Comparison of ENCODE assay signal across 17 cellular contexts in genomic region chr4:91359714-91360051, GRCh38.
"Had no signal": no experiment of that assay in that cellular context is flagged by ENCODE, and none has a peak within 500 bp of the region (broad histone marks: within the 10 kb centered on the region; RNA-seq: fewer than 3 reads in every experiment).

No MANE protein-coding gene starts in this region.

- H3K4me1 ChIP-seq: neural progenitor cell, right lobe of liver, testis had no signal

- H3K9me3 ChIP-seq: right lobe of liver, testis had no signal

- H3K27ac ChIP-seq: neural progenitor cell, right lobe of liver, testis had no signal

- H3K9ac ChIP-seq: neural progenitor cell had no signal

- H3K4me2 ChIP-seq: neural progenitor cell, smooth muscle cell had no signal

- H3K27me3 ChIP-seq: neural progenitor cell, right lobe of liver, testis had no signal

- DNase-seq: activated CD4-positive, alpha-beta T cell treated with anti-CD3 and anti-CD28 coated beads for 36 hours; activated CD8-positive, alpha-beta T cell treated with anti-CD3 and anti-CD28 coated beads for 36 hours; activated naive CD4-positive, alpha-beta T cell; activated naive CD8-positive, alpha-beta T cell treated with anti-CD3 and anti-CD28 coated beads, Interleukin-2, amount 10 ng/mL, durations not matched to agents 7 days and 5 days; activated T-cell treated with anti-CD3 and anti-CD28 coated beads, Interleukin-2, amount 50 U/mL, for 1 hour; amygdala; caudate nucleus; effector memory CD8-positive, alpha-beta T cell; mesendoderm; naive thymus-derived CD4-positive, alpha-beta T cell; right lobe of liver; stimulated activated CD4-positive, alpha-beta T cell treated with anti-CD3 and anti-CD28 coated beads, Interleukin-4, amount 100 ng/mL, for 1 hour; testis had no signal

- H3K36me3 ChIP-seq: neural progenitor cell, right lobe of liver had no signal

- H3K4me3 ChIP-seq: neural progenitor cell, right lobe of liver, smooth muscle cell, testis had no signal

- ATAC-seq: activated CD4-positive, alpha-beta T cell treated with anti-CD3 and anti-CD28 coated beads for 36 hours; activated CD8-positive, alpha-beta T cell treated with anti-CD3 and anti-CD28 coated beads for 36 hours; activated T-helper 17 cell treated with anti-CD3 and anti-CD28 coated beads, Interleukin-2, amount 50 U/mL, for 72 hours; effector memory CD8-positive, alpha-beta T cell; naive thymus-derived CD4-positive, alpha-beta T cell; right lobe of liver; WTC11 had no signal

- H2AFZ ChIP-seq: neural progenitor cell had no signal
